ENCODE assay signal across 18 cellular contexts in genomic region chr5:74978347-74978746, GRCh38.
"Had no signal": no experiment of that assay in that cellular context is flagged by ENCODE, and none has a peak within 500 bp of the region (broad histone marks: within the 10 kb centered on the region; RNA-seq: fewer than 3 reads in every experiment).

No MANE protein-coding gene starts in this region.

- H3K27ac Mint-ChIP-seq: activated CD8-positive, alpha-beta memory T cell treated with anti-CD3 and anti-CD28 coated beads, Interleukin-2, amount 10 ng/mL, durations not matched to agents 7 days and 5 days; dendritic cell treated with granulocyte-macrophage colony-stimulating factor and Interleukin-4, amounts not matched to agents 40 ng/mL and 50 ng/mL, for 4 days; memory B cell; stimulated activated effector memory CD8-positive, alpha-beta T cell treated with anti-CD3 and anti-CD28 coated beads, Interleukin-12 subunit alpha, Interleukin-12 subunit beta, amount 100 ng/mL, for 72 hours had no signal

- H3K4me1 ChIP-seq: left ventricle myocardium inferior had no signal

- H3K9me3 ChIP-seq: thoracic aorta had no signal

- H3K36me3 Mint-ChIP-seq: stimulated activated effector memory CD8-positive, alpha-beta T cell treated with anti-CD3 and anti-CD28 coated beads, Interleukin-12 subunit alpha, Interleukin-12 subunit beta, amount 100 ng/mL, for 72 hours had no signal

- H3K27ac ChIP-seq: left ventricle myocardium inferior, thoracic aorta had no signal

- H3K4me1 Mint-ChIP-seq: memory B cell had no signal

- H3K27me3 Mint-ChIP-seq: activated CD8-positive, alpha-beta memory T cell treated with anti-CD3 and anti-CD28 coated beads, Interleukin-2, amount 10 ng/mL, durations not matched to agents 7 days and 5 days; dendritic cell treated with granulocyte-macrophage colony-stimulating factor and Interleukin-4, amounts not matched to agents 40 ng/mL and 50 ng/mL, for 4 days; naive thymus-derived CD8-positive, alpha-beta T cell had no signal

- H3K36me3 ChIP-seq: left ventricle myocardium inferior, thoracic aorta had no signal

- H3K4me3 ChIP-seq: left ventricle myocardium inferior, thoracic aorta had no signal

- FAIRE-seq: astrocyte, bronchial epithelial cell had no signal

- H3K4me3 Mint-ChIP-seq: activated CD8-positive, alpha-beta memory T cell treated with anti-CD3 and anti-CD28 coated beads, Interleukin-2, amount 10 ng/mL, durations not matched to agents 7 days and 5 days; dendritic cell treated with granulocyte-macrophage colony-stimulating factor and Interleukin-4, amounts not matched to agents 40 ng/mL and 50 ng/mL, for 4 days; memory B cell; stimulated activated effector memory CD8-positive, alpha-beta T cell treated with anti-CD3 and anti-CD28 coated beads, Interleukin-12 subunit alpha, Interleukin-12 subunit beta, amount 100 ng/mL, for 72 hours had no signal

- DNase-seq: activated CD4-positive, alpha-beta T cell treated with anti-CD3 and anti-CD28 coated beads for 1 hour; activated CD4-positive, alpha-beta T cell treated with anti-CD3 and anti-CD28 coated beads, Interleukin-2, amount 50 U/mL, for 48 hours; activated CD8-positive, alpha-beta memory T cell treated with anti-CD3 and anti-CD28 coated beads, Interleukin-2, amount 10 ng/mL, durations not matched to agents 7 days and 5 days; activated effector memory CD4-positive, alpha-beta T cell treated with Interleukin-2 at 50 U/mL for 16 hours; activated naive CD4-positive, alpha-beta T cell treated with anti-CD3 and anti-CD28 coated beads, Interleukin-2, amount 50 U/mL, for 16 hours; activated T-cell treated with anti-CD3 and anti-CD28 coated beads, Interleukin-2, amount 50 U/mL, for 1 hour; effector memory CD4-positive, alpha-beta T cell; foreskin melanocyte; left ventricle myocardium inferior; naive thymus-derived CD8-positive, alpha-beta T cell; posterior cingulate gyrus; retina had no signal

- ATAC-seq: activated CD8-positive, alpha-beta memory T cell treated with anti-CD3 and anti-CD28 coated beads, Interleukin-2, amount 10 ng/mL, durations not matched to agents 7 days and 5 days; naive thymus-derived CD8-positive, alpha-beta T cell; stimulated activated effector memory CD8-positive, alpha-beta T cell treated with anti-CD3 and anti-CD28 coated beads, Interleukin-12 subunit alpha, Interleukin-12 subunit beta, amount 100 ng/mL, for 72 hours had no signal
